ENCODE assay signal across 2 cellular contexts in genomic region chr3:137768361-137769320, GRCh38.
A peak's percentile ranks its signal among the peaks of the same experiment; 100 is the strongest.
TF ChIP-seq lines count a peak whose summit lies in the region.

No MANE protein-coding gene starts in this region.

TF ChIP-seq in A549, 52 proteins besides CTCF, POLR2A, EP300 and RAD21:
- TF ChIP-seq HOXB5 (CRISPR knock-in tag; IDR thresholded peaks at IDR 0.05) = no peak
- no peak for TF ChIP-seq SMC3 (IDR thresholded peaks at IDR 0.05)
- no peak for TF ChIP-seq NFE2L2 (conservative IDR thresholded peaks at IDR 0.05; ENCODE audit: low read length)
- no peak for TF ChIP-seq PHF8 (IDR thresholded peaks at IDR 0.05; ENCODE audit: borderline replicate concordance, low read depth)
- no peak for TF ChIP-seq JUNB (IDR thresholded peaks at IDR 0.05)
- no peak for TF ChIP-seq FOSB (CRISPR knock-in tag; IDR thresholded peaks at IDR 0.05)
- TF ChIP-seq POLR2AphosphoS2 (conservative IDR thresholded peaks at IDR 0.05; ENCODE audit: low read length) = no peak
- no peak for TF ChIP-seq ZFP36 (IDR thresholded peaks at IDR 0.05; ENCODE audit: borderline replicate concordance, partially characterized antibody)
- TF ChIP-seq SREBF2 (IDR thresholded peaks at IDR 0.05) = no peak

TF ChIP-seq in neural cell, 6 proteins besides CTCF, POLR2A, EP300 and RAD21:
- TF ChIP-seq EZH2 (IDR thresholded peaks at IDR 0.05; ENCODE audit: borderline replicate concordance, insufficient read depth, low read length, poor library complexity, severe bottlenecking) (peak; percentile 66), POLR2AphosphoS5 (IDR thresholded peaks at IDR 0.05) (no peak), TAF1 (IDR thresholded peaks at IDR 0.05; ENCODE audit: low read depth) (no peak)
